18 cellular contexts compared by ENCODE assay signal in the genomic region with DNA sequence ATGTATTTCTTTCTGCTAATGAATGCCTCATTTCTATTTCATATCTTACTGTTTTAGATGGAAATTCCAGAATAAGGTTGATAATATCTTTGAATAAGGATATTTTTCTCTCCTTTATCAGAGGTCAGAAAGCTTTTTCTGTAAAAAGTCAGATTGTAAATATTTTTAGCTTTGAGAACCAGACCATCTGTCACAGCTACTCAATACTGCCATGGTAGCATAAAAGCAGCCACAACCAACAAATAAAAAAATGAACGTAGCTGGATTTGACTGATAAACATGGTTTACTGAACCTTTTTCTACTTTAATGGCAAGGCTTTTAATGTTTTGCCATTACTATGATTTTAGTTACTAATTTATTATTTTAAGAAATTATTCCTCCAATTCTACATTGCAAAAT.
"Had no signal": no experiment of that assay in that cellular context is flagged by ENCODE, and none has a peak within 500 bp of the region (broad histone marks: within the 10 kb centered on the region; RNA-seq: fewer than 3 reads in every experiment).

No MANE protein-coding gene starts in this region.

- DNase-seq: MV-4-11, NCI-H1048, NCI-H1105, NCI-H1417, NCI-H1436 treated with DMSO at 0.1 percent for 48 hours, NCI-H1694, NCI-H187 treated with DMSO at 0.1 percent for 48 hours, NCI-H2029 treated with DMSO at 0.1 percent for 48 hours, NCI-H2171 treated with DMSO at 0.1 percent for 48 hours, NCI-H345, NCI-H446 treated with DMSO at 0.1 percent for 48 hours, NCI-H510A treated with DMSO at 0.1 percent for 48 hours, NCI-H526, NCI-H748 treated with DMSO at 0.1 percent for 48 hours, Right ventricle myocardium superior, RPMI8226, SIG-M5 had no signal

- ATAC-seq: K562 had no signal
